24 cellular contexts compared by ENCODE assay signal in genomic region chr1:242030071-242030470, GRCh38. TPM values are rescaled to one million over a fixed set of nuclear protein-coding genes. Genes with fewer than 3 reads are reported as not detected.
DNase-seq lines count a peak whose midpoint lies in the region; ATAC-seq and TF ChIP-seq lines count a peak whose summit lies in the region.
"Had no signal": no experiment of that assay in that cellular context is flagged by ENCODE, and none has a peak within 500 bp of the region (broad histone marks: within the 10 kb centered on the region; RNA-seq: fewer than 3 reads in every experiment).

No MANE protein-coding gene starts in this region.

- H3K27me3 ChIP-seq in foreskin keratinocyte, result no peaks in the 10 kb centered on the region
- H3K27me3 ChIP-seq: BLaER1 had no signal

- TF ChIP-seq CTCF in foreskin keratinocyte (conservative IDR thresholded peaks at IDR 0.05), result no peak

- H3K27ac ChIP-seq in foreskin keratinocyte, result no peak overlapping the region
- H3K27ac ChIP-seq: BLaER1 had no signal

- no peaks in the 10 kb centered on the region for H3K4me1 ChIP-seq in foreskin keratinocyte
- H3K4me1 ChIP-seq: BLaER1 had no signal

- in situ Hi-C loops in G401 (cut with HindIII; ENCODE audit: low sequenced_read_pairs), result no loop called here

- ATAC-seq in foreskin keratinocyte, result peak; percentile 83
- no peak for ATAC-seq in HG03108 (IDR thresholded peaks at IDR 0.05; ENCODE audit: unreplicated experiment)

- DNase-seq in HS-5 (ENCODE audit: low read depth) (peak; percentile 14), RKO (ENCODE audit: low spot score) (peak; percentile 84), foreskin keratinocyte (peak; percentile 39 to 79), renal cortical epithelial cell (ENCODE audit: low read depth) (peak; percentile 18), G401 (ENCODE audit: low spot score) (no peak)
- no peak for DNase-seq in effector CD4-positive, alpha-beta T cell
- DNase-seq: ACHN; CD4-positive, alpha-beta T cell; COR-L47; DMS79 treated with DMSO at 0.1 percent for 48 hours; HCEC 1CT; Kasumi-1; NCI-H1092; NCI-H1436; NCI-H187 treated with DMSO at 0.1 percent for 48 hours; NCI-H2107; NCI-H446 treated with DMSO at 0.1 percent for 48 hours; NCI-H526 treated with DMSO at 0.1 percent for 48 hours; OCI-M1; RPMI8226; SIG-M5; SK-N-SH had no signal

RNA-seq across cellular contexts. Expression of gene MAP1LC3C, which starts 31.2 kb away (rescaled TPM):
- total RNA-seq in foreskin keratinocyte (not detected in 2 replicates), renal cortical epithelial cell (1.2 and 1.7 TPM in 2 replicates)
- polyA plus RNA-seq in foreskin keratinocyte, result not detected in 2 replicates
- 0.17 and 0.37 TPM in 2 replicates for total RNA-seq in G401 (2014; rRNA removed; shearing (Covaris generic))
- total RNA-seq: CD4-positive, alpha-beta T cell had no signal

Comparison
In these comparisons a context has a peak if more than half of its experiments do, and no peak if none do; other contexts are left out.
1. DNase-seq: peak in HS-5 (single experiment), RKO (single experiment), foreskin keratinocyte (2 of 2) and renal cortical epithelial cell (single experiment); none in effector CD4-positive, alpha-beta T cell (single experiment) and G401 (single experiment).